In the genomic region with DNA sequence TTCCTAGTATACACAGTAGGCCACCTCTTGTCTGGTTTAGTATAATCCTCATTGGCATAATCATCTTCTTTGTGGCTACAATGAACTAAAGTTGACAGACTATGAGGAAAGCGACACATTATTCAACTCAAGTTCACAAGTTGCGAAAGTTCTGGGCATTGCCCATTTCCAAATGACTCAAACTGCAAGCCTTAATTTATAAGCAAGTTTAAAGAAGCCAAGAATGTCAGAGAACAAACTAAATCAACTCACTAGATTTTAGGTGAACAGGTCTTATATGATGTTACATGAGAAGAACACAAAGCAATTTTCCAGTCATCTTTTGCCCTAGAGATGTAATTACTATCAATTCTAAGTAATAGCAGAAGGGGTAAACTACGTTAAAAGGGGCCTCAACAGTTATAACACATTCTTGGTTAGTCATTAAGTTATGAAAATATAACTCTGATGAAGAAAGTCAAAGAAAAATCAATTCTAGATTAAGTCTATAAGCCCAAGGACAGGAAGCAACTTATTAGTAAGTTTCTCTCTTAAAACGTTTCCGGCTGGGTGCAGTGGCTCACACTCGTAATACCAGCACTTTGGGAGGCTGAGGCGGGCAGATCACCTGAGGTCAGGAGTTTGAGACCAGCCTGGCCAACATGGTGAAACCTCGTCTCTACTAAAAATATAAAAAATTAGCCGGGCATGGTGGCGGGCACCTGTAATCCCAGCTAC, we compare ENCODE assay signal across 8 cellular contexts. TPM values are rescaled to one million over a fixed set of nuclear protein-coding genes. Genes with fewer than 3 reads are reported as not detected.
A peak's percentile ranks its signal among the peaks of the same experiment; 100 is the strongest.
DNase-seq lines count a peak whose midpoint lies in the region; ATAC-seq and TF ChIP-seq lines count a peak whose summit lies in the region.

No MANE protein-coding gene starts in this region.

- H3K4me3 Mint-ChIP-seq in activated naive CD8-positive, alpha-beta T cell treated with anti-CD3 and anti-CD28 coated beads for 36 hours: peak overlapping the region; percentile 40
- no peak overlapping the region for H3K4me3 Mint-ChIP-seq in endodermal cell

- ATAC-seq in GM18861 (IDR thresholded peaks at IDR 0.05; ENCODE audit: unreplicated experiment) (peak; percentile 37), HG03571 (IDR thresholded peaks at IDR 0.05; ENCODE audit: unreplicated experiment) (peak; percentile 45), gastrocnemius medialis (peak; percentile 60 to 63), HG03469 (IDR thresholded peaks at IDR 0.05; ENCODE audit: unreplicated experiment) (no peak)

- H3K9me3 ChIP-seq in gastrocnemius medialis (no peaks in the 10 kb centered on the region), endodermal cell (ENCODE audit: control insufficient read depth, low read length) (no peaks in the 10 kb centered on the region)

- H3K36me3 ChIP-seq in gastrocnemius medialis: no peaks in the 10 kb centered on the region
- H3K36me3 ChIP-seq in endodermal cell (ENCODE audit: control insufficient read depth, insufficient read depth, low read length): peaks cover 9% of the 10 kb centered on the region

- H3K4me1 Mint-ChIP-seq in activated naive CD8-positive, alpha-beta T cell treated with anti-CD3 and anti-CD28 coated beads for 36 hours: peaks cover 87% of the 10 kb centered on the region
- peaks cover 32% of the 10 kb centered on the region for H3K4me1 Mint-ChIP-seq in endodermal cell

- H3K4me3 ChIP-seq in gastrocnemius medialis: no peak overlapping the region
- H3K4me3 ChIP-seq in endodermal cell (ENCODE audit: low read length): no peak overlapping the region

- H3K27me3 ChIP-seq in gastrocnemius medialis (no peaks in the 10 kb centered on the region), endodermal cell (ENCODE audit: control insufficient read depth, insufficient read depth, low read length, poor library complexity, severe bottlenecking) (no peaks in the 10 kb centered on the region)

- DNase-seq in activated naive CD8-positive, alpha-beta T cell treated with anti-CD3 and anti-CD28 coated beads for 36 hours: peak; percentile 40
- no peak for DNase-seq in gastrocnemius medialis
- DNase-seq in endodermal cell: no peak
- no peak for DNase-seq in NCI-H2107 (lab: John Stamatoyannopoulos, UW)
- no peak for DNase-seq in Ammon's horn (ENCODE audit: low spot score)

- H3K27ac ChIP-seq in gastrocnemius medialis (peak overlapping the region in 3 of 4 donors; percentile 12 to 44 (median 29)), endodermal cell (ENCODE audit: low read depth, low read length) (no peak overlapping the region)

- in situ Hi-C loops in gastrocnemius medialis (cut with MboI; ENCODE audit: low sequenced_read_pairs in 4 of 4): loop anchor here in 2 of 4 donors (10.0 to 25.0 kb wide), 3 partner anchors 147 to 385 kb away; a partner anchor contains a TSS

- H3K4me1 ChIP-seq in gastrocnemius medialis: peaks cover 86 to 87% of the 10 kb centered on the region in 2 donors
- peaks cover under 1% of the 10 kb centered on the region for H3K4me1 ChIP-seq in endodermal cell (ENCODE audit: control insufficient read depth, insufficient read depth, low read length)

- intact Hi-C loops in gastrocnemius medialis (cut with DNase I; ENCODE audit: low total_unique reads): loop anchor here (5.0 to 10.0 kb wide), 2 partner anchors 193 to 195 kb away; a partner anchor contains a TSS

- TF ChIP-seq CTCF in gastrocnemius medialis (IDR thresholded peaks at IDR 0.05 in 4 of 5, conservative IDR thresholded peaks at IDR 0.05 in 1 of 5) (no peak), endodermal cell (conservative IDR thresholded peaks at IDR 0.05) (no peak)

- no peak overlapping the region for H3K9ac ChIP-seq in endodermal cell (ENCODE audit: extremely low read depth, low read length, poor library complexity, severe bottlenecking)

- WGBS in endodermal cell (ENCODE audit: insufficient coverage in 1 of 2, insufficient read length in 1 of 2), 2 experiments: 82 to 92% methylated on average over 7 to 10 of the region's 10 CpGs

- peak overlapping the region; percentile 93 for H3K27ac Mint-ChIP-seq in activated naive CD8-positive, alpha-beta T cell treated with anti-CD3 and anti-CD28 coated beads for 36 hours
- H3K27ac Mint-ChIP-seq in endodermal cell: no peak overlapping the region

- no peaks in the 10 kb centered on the region for H3K27me3 Mint-ChIP-seq in activated naive CD8-positive, alpha-beta T cell treated with anti-CD3 and anti-CD28 coated beads for 36 hours
- no peaks in the 10 kb centered on the region for H3K27me3 Mint-ChIP-seq in endodermal cell (ENCODE audit: insufficient read depth)

- TF ChIP-seq POLR2A in gastrocnemius medialis (IDR thresholded peaks at IDR 0.05): no peak

- peaks cover 55% of the 10 kb centered on the region for H3K36me3 Mint-ChIP-seq in activated naive CD8-positive, alpha-beta T cell treated with anti-CD3 and anti-CD28 coated beads for 36 hours
- peaks cover 8% of the 10 kb centered on the region for H3K36me3 Mint-ChIP-seq in endodermal cell (ENCODE audit: low read depth)

- peaks cover 6% of the 10 kb centered on the region for H3K9me3 Mint-ChIP-seq in activated naive CD8-positive, alpha-beta T cell treated with anti-CD3 and anti-CD28 coated beads for 36 hours
- no peaks in the 10 kb centered on the region for H3K9me3 Mint-ChIP-seq in endodermal cell

RNA-seq across cellular contexts. Expression of a gene that starts 21.5 kb away (rescaled TPM):
- total RNA-seq in activated naive CD8-positive, alpha-beta T cell treated with anti-CD3 and anti-CD28 coated beads for 36 hours: 10 to 100 TPM; 35.8 to 41.1 TPM
- total RNA-seq in gastrocnemius medialis (100 to 1,000 TPM in 2 of 4 donors, 10 to 100 TPM in 2; 82.3 to 125 (median 107) TPM), endodermal cell (100 to 1,000 TPM; 120 to 129 TPM)
- 126 TPM for polyA plus RNA-seq in endodermal cell (2013, experiment 1 of 2)
- polyA plus RNA-seq in endodermal cell (2013, experiment 2 of 2): 130 TPM
